8 cellular contexts compared by ENCODE assay signal in the genomic region with DNA sequence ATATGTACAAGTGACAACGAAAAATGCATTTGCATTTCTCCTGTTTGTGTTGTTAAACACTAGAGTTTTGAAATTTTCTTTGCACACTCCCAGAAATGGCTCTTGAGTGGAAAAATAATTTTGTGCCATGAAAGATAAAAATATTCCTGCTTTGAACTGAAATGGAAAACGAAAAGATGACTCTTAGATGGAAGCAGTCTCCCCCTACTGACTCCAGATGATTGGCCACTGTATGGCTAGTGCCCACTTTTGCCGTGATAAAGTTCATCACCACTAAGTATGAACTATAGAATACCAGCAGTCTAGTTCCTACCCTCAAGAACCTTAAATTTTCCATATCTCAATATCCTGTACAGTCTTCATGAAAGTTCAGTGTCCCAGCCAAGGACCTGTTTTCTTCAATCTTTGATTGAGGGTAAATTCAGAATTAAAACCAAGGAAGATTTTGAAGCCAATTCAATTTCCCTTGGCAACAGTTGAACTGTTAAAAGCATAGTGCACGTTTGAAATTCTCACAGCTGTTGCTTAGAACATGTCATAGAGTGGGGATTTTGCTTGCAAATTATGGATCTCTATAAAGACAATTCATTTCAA. TPM values are rescaled to one million over a fixed set of nuclear protein-coding genes. Genes with fewer than 3 reads are reported as not detected.
A peak's percentile ranks its signal among the peaks of the same experiment; 100 is the strongest.
DNase-seq lines count a peak whose midpoint lies in the region; ATAC-seq, FAIRE-seq and TF ChIP-seq lines count a peak whose summit lies in the region.

No MANE protein-coding gene starts in this region.

- H3K4me1 Mint-ChIP-seq in activated naive CD8-positive, alpha-beta T cell treated with anti-CD3 and anti-CD28 coated beads, Interleukin-2, amount 10 ng/mL, durations not matched to agents 7 days and 5 days = peaks cover 20% of the 10 kb centered on the region

- ATAC-seq in activated naive CD8-positive, alpha-beta T cell treated with anti-CD3 and anti-CD28 coated beads, Interleukin-2, amount 10 ng/mL, durations not matched to agents 7 days and 5 days (ENCODE audit: low read depth) = no peak
- ATAC-seq in HepG2 (no peak), HG02885 (IDR thresholded peaks at IDR 0.05; ENCODE audit: poor library complexity, unreplicated experiment) (no peak), HG03196 (IDR thresholded peaks at IDR 0.05; ENCODE audit: unreplicated experiment) (no peak)

- H3K9me3 ChIP-seq in HUES6 (ENCODE audit: control insufficient read depth, insufficient read depth, low read depth, low read length) (no peaks in the 10 kb centered on the region), HepG2 (ENCODE audit: low read length) (no peaks in the 10 kb centered on the region)

- H3K9ac ChIP-seq in HUES6 (ENCODE audit: low read length) = no peak overlapping the region
- H3K9ac ChIP-seq in HepG2 (ENCODE audit: insufficient read depth, low read depth, low read length) = peak overlapping the region; percentile 97

- no peak for TF ChIP-seq POLR2A in HepG2 (IDR thresholded peaks at IDR 0.05; ENCODE audit: insufficient read depth in 1 of 2, low read depth in 2 of 2, low read length in 2 of 2)

- no peaks in the 10 kb centered on the region for H3K27me3 Mint-ChIP-seq in activated naive CD8-positive, alpha-beta T cell treated with anti-CD3 and anti-CD28 coated beads, Interleukin-2, amount 10 ng/mL, durations not matched to agents 7 days and 5 days

- H3K27ac Mint-ChIP-seq in activated naive CD8-positive, alpha-beta T cell treated with anti-CD3 and anti-CD28 coated beads, Interleukin-2, amount 10 ng/mL, durations not matched to agents 7 days and 5 days = no peak overlapping the region

- H4K20me1 ChIP-seq in HepG2 (ENCODE audit: insufficient read depth, low read length) = no peaks in the 10 kb centered on the region; the same call in 1 of the 2 replicates

- TF ChIP-seq EP300 in HepG2 (IDR thresholded peaks at IDR 0.05; ENCODE audit: low read depth in 2 of 2, low read length in 2 of 2) (no peak), HepG2 (CRISPR knock-in tag; IDR thresholded peaks at IDR 0.05; ENCODE audit: borderline replicate concordance) (no peak)

- H3K4me1 ChIP-seq in HUES6 (ENCODE audit: control insufficient read depth, insufficient read depth, low read length) = no peaks in the 10 kb centered on the region
- H3K4me1 ChIP-seq in HepG2 (ENCODE audit: insufficient read depth, low read length) = peaks cover 39% of the 10 kb centered on the region

- peak; percentile 59 for TF ChIP-seq CTCF in HepG2 (CRISPR knock-in tag; IDR thresholded peaks at IDR 0.05)

- CTCF ChIA-PET in HepG2 (lab: Yijun Ruan, JAX; ENCODE audit: low intra/inter-chr PET ratio, low total read pairs) = interaction anchor here (2.1 kb wide), 1 partner anchor 156 kb away, joined by 10 read pairs; no protein-coding TSS in a partner anchor
- CTCF ChIA-PET in HEK293T (lab: Yijun Ruan, JAX) = interaction anchor here (0.8 kb wide), 1 partner anchor 20 kb away, joined by 3 read pairs; no protein-coding TSS in a partner anchor

- H3K4me3 ChIP-seq in HUES6 (ENCODE audit: low read depth, low read length) (peak overlapping the region; percentile 75; the same call in 1 of the 2 replicates), HepG2 (replicated peaks in 1 of 3; ENCODE audit: insufficient read depth in 1 of 3, low read depth in 2 of 3, low read length in 3 of 3) (peak overlapping the region; percentile 33 to 91 (median 88); a peak in 5 of 6 replicates)

- H3K27ac ChIP-seq in HUES6 (ENCODE audit: low read depth, low read length) = no peak overlapping the region
- H3K27ac ChIP-seq in HepG2 (ENCODE audit: extremely low read length, insufficient read depth, low read length) = no peak overlapping the region

- 13% methylated on average over 4 of the region's 4 CpGs for WGBS in HepG2 (ENCODE audit: low lambda C conversion rate)

- POLR2A ChIA-PET in activated naive CD8-positive, alpha-beta T cell treated with anti-CD3 and anti-CD28 coated beads, Interleukin-2, amount 10 ng/mL, durations not matched to agents 7 days and 5 days (lab: Charles Lee) = no interaction called here
- POLR2A ChIA-PET in HepG2 (lab: Yijun Ruan, JAX) (no interaction called here), HEK293T (lab: Yijun Ruan, JAX) (interaction anchor here (1.9 to 2.5 kb wide), 2 partner anchors 20 to 156 kb away, joined by 8 to 10 read pairs; no protein-coding TSS in a partner anchor)

- in situ Hi-C loops in HepG2 (cut with HindIII; ENCODE audit: extremely low pct_ligation_motif_present, low pct_unique_long_range_greater_than_20kb) = loop anchor here (5.0 kb wide), 1 partner anchor 152 kb away; no protein-coding TSS in a partner anchor

- H3K79me2 ChIP-seq in HepG2 (ENCODE audit: insufficient read depth, low read length) = peaks cover 21% of the 10 kb centered on the region

- H3K4me3 Mint-ChIP-seq in activated naive CD8-positive, alpha-beta T cell treated with anti-CD3 and anti-CD28 coated beads, Interleukin-2, amount 10 ng/mL, durations not matched to agents 7 days and 5 days = peak overlapping the region; percentile 85

- no peak overlapping the region for H2AFZ ChIP-seq in HepG2 (ENCODE audit: low read length)

- peak; percentile 30 for FAIRE-seq in HepG2 (lab: Jason Lieb, UNC)

- BruUV-seq in HepG2 (replicated peaks; lab: Mats Ljungman, UMichigan) = no TSS peak

- DNase-seq in COR-L47 (lab: John Stamatoyannopoulos, UW) (peak; percentile 32), HepG2 (ENCODE audit: low spot score) (no peak), HEK293T (ENCODE audit: extremely low spot score) (no peak), germinal center (ENCODE audit: low spot score) (no peak)
- no peak for DNase-seq in activated naive CD8-positive, alpha-beta T cell treated with anti-CD3 and anti-CD28 coated beads, Interleukin-2, amount 10 ng/mL, durations not matched to agents 7 days and 5 days

- TF ChIP-seq RAD21 in HepG2 (CRISPR knock-in tag; IDR thresholded peaks at IDR 0.05) = no peak

- H3K36me3 ChIP-seq in HUES6 (ENCODE audit: control insufficient read depth, insufficient read depth, low read length) = peaks cover 2% of the 10 kb centered on the region; the same call in 1 of the 2 replicates
- peaks cover 0 to 2% of the 10 kb centered on the region in 2 experiments; a peak in 1 of 5 replicates for H3K36me3 ChIP-seq in HepG2 (replicated peaks in 1 of 2; ENCODE audit: control insufficient read depth in 1 of 2, insufficient read depth in 2 of 2, low read length in 2 of 2)

- no peaks in the 10 kb centered on the region for H3K27me3 ChIP-seq in HUES6 (ENCODE audit: control insufficient read depth, insufficient read depth, low read length)
- no peaks in the 10 kb centered on the region; a peak in 1 of 5 replicates for H3K27me3 ChIP-seq in HepG2 (ENCODE audit: control insufficient read depth in 1 of 2, insufficient read depth in 2 of 2, low read length in 2 of 2)

- peak overlapping the region; percentile 94 for H3K4me2 ChIP-seq in HepG2 (ENCODE audit: low read depth, low read length)

- peaks cover 10% of the 10 kb centered on the region for H3K36me3 Mint-ChIP-seq in activated naive CD8-positive, alpha-beta T cell treated with anti-CD3 and anti-CD28 coated beads, Interleukin-2, amount 10 ng/mL, durations not matched to agents 7 days and 5 days

- intact Hi-C loops in HepG2 (cut with micrococcal nuclease; ENCODE audit: unreplicated experiment) = loop anchor here (5.0 kb wide), 3 partner anchors 72 to 183 kb away; partner anchors contain the start of genes SGPP1 and WDR89

- no peaks in the 10 kb centered on the region for H3K9me3 Mint-ChIP-seq in activated naive CD8-positive, alpha-beta T cell treated with anti-CD3 and anti-CD28 coated beads, Interleukin-2, amount 10 ng/mL, durations not matched to agents 7 days and 5 days

TF ChIP-seq in HepG2, 621 proteins besides CTCF, POLR2A, EP300 and RAD21 (continues in another document):
- TF ChIP-seq ZNF160 (CRISPR knock-in tag; IDR thresholded peaks at IDR 0.05) = no peak
- TF ChIP-seq NFYC (CRISPR knock-in tag; IDR thresholded peaks at IDR 0.05) = 0 out of 2 replicates have a peak, but pooled peaks have one; percentile 14
- TF ChIP-seq SAP130 (CRISPR knock-in tag; IDR thresholded peaks at IDR 0.05; ENCODE audit: low read depth) = 0 out of 2 replicates have a peak, but pooled peaks have one; percentile 17
- TF ChIP-seq ZNF274 (CRISPR knock-in tag; IDR thresholded peaks at IDR 0.05) = no peak

TF ChIP-seq in HEK293T, 16 proteins besides CTCF, POLR2A, EP300 and RAD21:
- TF ChIP-seq TARDBP (IDR thresholded peaks at IDR 0.05) = no peak

RNA-seq across cellular contexts. Expression of gene PPP2R5E, which starts 1.6 kb away (rescaled TPM):
- 10 to 100 TPM; 46.5 to 48.4 TPM for total RNA-seq in activated naive CD8-positive, alpha-beta T cell treated with anti-CD3 and anti-CD28 coated beads, Interleukin-2, amount 10 ng/mL, durations not matched to agents 7 days and 5 days
- total RNA-seq in HepG2 (2016; rRNA removed; fragmentation: Illumina TruSeq; extraction: Trizol) = 11.0 and 22.5 TPM in 2 replicates
- 3.9 and 4.8 TPM in 2 replicates for total RNA-seq in HepG2 (2016; cell fraction: cytosol; rRNA removed; fragmentation: Illumina TruSeq; extraction: Trizol; ENCODE audit: low read depth)
- total RNA-seq in HepG2 (2016; cell fraction: insoluble cytoplasmic fraction; rRNA removed; fragmentation: Illumina TruSeq; extraction: Trizol) = 10.3 and 22.7 TPM in 2 replicates
- 19.8 and 21.1 TPM in 2 replicates for total RNA-seq in HepG2 (2016; cell fraction: membrane; rRNA removed; fragmentation: Illumina TruSeq; extraction: Trizol)
- total RNA-seq in HepG2 (2016; cell fraction: nucleus; rRNA removed; fragmentation: Illumina TruSeq; extraction: Trizol) = 15.6 and 17.0 TPM in 2 replicates
- polyA plus RNA-seq in HepG2 (2011; rRNA removed) = 6.4 and 8.9 TPM in 2 replicates
- 2.7 and 5.2 TPM in 2 replicates for polyA plus RNA-seq in HepG2 (2011; cell fraction: cytosol; rRNA removed)
- polyA plus RNA-seq in HepG2 (2011; cell fraction: nucleus; rRNA removed) = 4.7 and 5.0 TPM in 2 replicates
- polyA plus RNA-seq in HepG2 (2012) = 13.6 and 14.4 TPM in 2 replicates
- 4.4 and 5.3 TPM in 2 replicates for polyA plus RNA-seq in HepG2 (2016; cell fraction: cytosol; fragmentation: Illumina TruSeq; extraction: Trizol; ENCODE audit: low read depth)
- polyA plus RNA-seq in HepG2 (2016; cell fraction: insoluble cytoplasmic fraction; fragmentation: Illumina TruSeq; extraction: Trizol; ENCODE audit: low read depth) = 31.8 and 35.2 TPM in 2 replicates
- 17.1 TPM in 2 replicates for polyA plus RNA-seq in HepG2 (2016; cell fraction: membrane; fragmentation: Illumina TruSeq; extraction: Trizol; ENCODE audit: low read depth)
- polyA plus RNA-seq in HepG2 (2016; cell fraction: nucleus; fragmentation: Illumina TruSeq; extraction: Trizol; ENCODE audit: insufficient read depth, low read depth) = 17.7 and 18.9 TPM in 2 replicates
- 7.8 and 8.6 TPM in 2 replicates for polyA minus RNA-seq in HepG2 (2011; rRNA and poly(A)+ RNA removed; ENCODE audit: low replicate concordance)
- 21.7 and 25.6 TPM in 2 replicates for polyA minus RNA-seq in HepG2 (2011; cell fraction: cytosol; rRNA and poly(A)+ RNA removed)
- 29.4 and 30.6 TPM in 2 replicates for polyA minus RNA-seq in HepG2 (2011; cell fraction: nucleus; rRNA and poly(A)+ RNA removed)
